ENCODE assay signal across 8 cellular contexts in the genomic region with DNA sequence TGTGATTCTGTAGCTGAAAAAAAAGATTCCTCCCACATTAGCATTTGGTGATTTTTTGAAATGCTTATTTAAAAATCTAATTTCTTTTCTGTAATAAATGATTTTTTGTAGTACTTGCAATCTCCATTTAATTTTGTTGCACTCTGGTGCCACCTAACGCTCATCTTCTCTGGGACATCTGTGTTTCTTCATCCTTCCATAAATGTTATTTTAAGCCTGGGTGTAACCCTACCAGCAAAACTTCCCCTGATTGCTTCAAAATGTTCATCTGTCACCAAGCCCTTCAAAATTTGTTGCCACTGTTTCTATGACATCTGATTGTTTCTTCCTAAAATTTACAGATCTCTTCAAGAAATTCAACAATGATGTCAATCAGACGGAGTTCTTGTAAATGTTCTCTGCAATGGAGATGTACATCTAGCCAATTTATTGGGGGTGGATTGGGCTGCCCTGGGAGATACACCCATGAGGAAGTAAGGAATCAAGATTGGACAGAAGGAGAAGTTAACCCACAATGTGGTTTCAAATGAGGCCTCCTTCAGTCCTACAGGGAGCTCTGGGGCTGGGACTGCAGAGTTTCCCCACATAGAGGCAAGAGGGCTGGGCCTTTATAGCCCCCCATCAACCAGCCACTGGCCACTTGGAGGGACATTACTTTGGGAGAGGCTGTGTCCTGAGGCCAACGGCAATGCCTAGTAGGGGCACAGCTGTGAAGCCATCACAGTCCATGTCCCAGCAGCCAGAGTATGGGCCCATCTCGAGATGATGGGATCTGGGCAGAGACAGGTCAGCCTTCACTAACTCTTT. TPM values are rescaled to one million over a fixed set of nuclear protein-coding genes. Genes with fewer than 3 reads are reported as not detected.
A peak's percentile ranks its signal among the peaks of the same experiment; 100 is the strongest.
DNase-seq lines count a peak whose midpoint lies in the region; ATAC-seq, FAIRE-seq and TF ChIP-seq lines count a peak whose summit lies in the region.

No MANE protein-coding gene starts in this region.

- H3K4me1 ChIP-seq in IMR-90 (ENCODE audit: control insufficient read depth, insufficient read depth, low read length) = no peaks in the 10 kb centered on the region

- no peak overlapping the region for H2AFZ ChIP-seq in IMR-90 (replicated peaks; ENCODE audit: low read length, poor library complexity)

- CTCF ChIA-PET in Calu3 (lab: Charles Lee) = interaction anchor here (1.8 kb wide), 1 partner anchor 293 kb away, joined by 4 read pairs; no protein-coding TSS in a partner anchor
- CTCF ChIA-PET in IMR-90 (lab: Yijun Ruan, JAX) = interaction anchor here (3.1 kb wide), 1 partner anchor 293 kb away, joined by 14 read pairs; no protein-coding TSS in a partner anchor

- no peak overlapping the region for H2BK20ac ChIP-seq in IMR-90 (ENCODE audit: low read depth, low read length)

- H3K36me3 ChIP-seq in IMR-90 (ENCODE audit: control insufficient read depth, insufficient read depth, low read length) = no peaks in the 10 kb centered on the region

- peak; percentile 50 for TF ChIP-seq RAD21 in IMR-90 (IDR thresholded peaks at IDR 0.05; ENCODE audit: low read length)

- in situ Hi-C loops in IMR-90 (cut with MboI; ENCODE audit: low sequenced_read_pairs) = loop anchor here (5.0 kb wide), 1 partner anchor 294 kb away; no protein-coding TSS in a partner anchor

- no peak overlapping the region for H2AK9ac ChIP-seq in IMR-90 (replicated peaks; ENCODE audit: low read depth, low read length, poor library complexity)

- no peak for TF ChIP-seq POLR2A in IMR-90 (IDR thresholded peaks at IDR 0.05; ENCODE audit: low read depth, low read length)

- H3K9me3 Mint-ChIP-seq in Calu3 (ENCODE audit: low read depth, unreplicated experiment) = no peaks in the 10 kb centered on the region
- H3K9me3 Mint-ChIP-seq in activated T-helper 17 cell treated with anti-CD3 and anti-CD28 coated beads, Interleukin-2, amount 50 U/mL, for 72 hours = no peaks in the 10 kb centered on the region

- H3K4me1 Mint-ChIP-seq in Calu3 (ENCODE audit: low read depth, unreplicated experiment) = no peaks in the 10 kb centered on the region
- H3K4me1 Mint-ChIP-seq in activated T-helper 17 cell treated with anti-CD3 and anti-CD28 coated beads, Interleukin-2, amount 50 U/mL, for 72 hours = no peaks in the 10 kb centered on the region

- H3K4me3 Mint-ChIP-seq in Calu3 (ENCODE audit: low read depth, unreplicated experiment) = no peak overlapping the region
- H3K4me3 Mint-ChIP-seq in activated T-helper 17 cell treated with anti-CD3 and anti-CD28 coated beads, Interleukin-2, amount 50 U/mL, for 72 hours = no peak overlapping the region

- WGBS in IMR-90 (ENCODE audit: extremely low coverage in 2 of 2, insufficient read length in 1 of 2), 2 experiments = no CpG with 5 or more reads among the region's 4 CpGs

- no peak overlapping the region for H4K8ac ChIP-seq in IMR-90 (ENCODE audit: low read depth in 2 of 2, low read length in 2 of 2)

- H2BK5ac ChIP-seq in IMR-90 (ENCODE audit: low read depth, low read length, poor library complexity, severe bottlenecking) = no peak overlapping the region

- no peak overlapping the region for H3K14ac ChIP-seq in IMR-90 (replicated peaks; ENCODE audit: low read depth, low read length)

- FAIRE-seq in islet of Langerhans (lab: Jason Lieb, UNC) = peak; percentile 30

- no peak overlapping the region for H2AK5ac ChIP-seq in IMR-90 (ENCODE audit: low read depth, low read length)

- H3K23ac ChIP-seq in IMR-90 (ENCODE audit: low read depth, low read length) = no peak overlapping the region

- H4K20me1 ChIP-seq in IMR-90 (ENCODE audit: insufficient read depth, low read length) = no peaks in the 10 kb centered on the region

- no peak overlapping the region for H2BK120ac ChIP-seq in IMR-90 (ENCODE audit: low read depth, low read length)

- H3K56ac ChIP-seq in IMR-90 (ENCODE audit: extremely low read depth, insufficient read depth, low read length) = no peak overlapping the region

- peak; percentile 32 for TF ChIP-seq CTCF in Calu3 (IDR thresholded peaks at IDR 0.05; ENCODE audit: unreplicated experiment)
- TF ChIP-seq CTCF in IMR-90 (conservative IDR thresholded peaks at IDR 0.05; ENCODE audit: low read depth, low read length) = peak; percentile 64

- H3K27me3 Mint-ChIP-seq in Calu3 (ENCODE audit: unreplicated experiment) = peaks cover 50% of the 10 kb centered on the region
- H3K27me3 Mint-ChIP-seq in activated T-helper 17 cell treated with anti-CD3 and anti-CD28 coated beads, Interleukin-2, amount 50 U/mL, for 72 hours = peaks cover 4% of the 10 kb centered on the region

- no peak overlapping the region for H2BK15ac ChIP-seq in IMR-90 (ENCODE audit: low read depth, low read length)

- H4K5ac ChIP-seq in IMR-90 (ENCODE audit: low read depth, low read length) = no peak overlapping the region

- dilution Hi-C loops in IMR-90 (cut with HindIII; ENCODE audit: low sequenced_read_pairs, unreplicated experiment) = no loop called here

- no peak overlapping the region for H3K9ac ChIP-seq in IMR-90 (ENCODE audit: low read depth, low read length)

- H3K36me3 Mint-ChIP-seq in Calu3 (ENCODE audit: insufficient read depth, unreplicated experiment) = no peaks in the 10 kb centered on the region
- no peaks in the 10 kb centered on the region for H3K36me3 Mint-ChIP-seq in activated T-helper 17 cell treated with anti-CD3 and anti-CD28 coated beads, Interleukin-2, amount 50 U/mL, for 72 hours (ENCODE audit: low read depth)

- no peak overlapping the region for H3K4ac ChIP-seq in IMR-90 (ENCODE audit: low read depth, low read length)

- intact Hi-C loops in Calu3 (cut with micrococcal nuclease; ENCODE audit: unreplicated experiment) = loop anchor here (1.0 kb wide), 1 partner anchor 293 kb away; no protein-coding TSS in a partner anchor
- intact Hi-C loops in IMR-90 (cut with micrococcal nuclease) = loop anchor here (1.0 kb wide), 1 partner anchor 292 kb away; no protein-coding TSS in a partner anchor

- no peak overlapping the region for H3K18ac ChIP-seq in IMR-90 (ENCODE audit: low read depth, low read length)

- POLR2A ChIA-PET in IMR-90 (lab: Charles Lee; ENCODE audit: unreplicated experiment) = no interaction called here

- no peak overlapping the region for H3K4me3 ChIP-seq in IMR-90 (ENCODE audit: insufficient read depth, low read depth, low read length)

- H4K91ac ChIP-seq in IMR-90 (ENCODE audit: insufficient read depth, low read depth, low read length) = no peak overlapping the region

- no peak overlapping the region for H3K4me2 ChIP-seq in IMR-90 (ENCODE audit: low read depth, low read length)

- DNase-seq in Calu3 (peak; percentile 25), IMR-90 (peak; percentile 49), UCSD-AML1 (lab: John Stamatoyannopoulos, UW; ENCODE audit: unreplicated experiment) (peak; percentile 45), NCI-H1105 (lab: John Stamatoyannopoulos, UW) (no peak), DMS153 (lab: John Stamatoyannopoulos, UW) (no peak), occipital lobe (lab: John Stamatoyannopoulos, UW) (no peak)

- H3K27ac ChIP-seq in IMR-90 (ENCODE audit: insufficient read depth, low read length) = no peak overlapping the region

- no peaks in the 10 kb centered on the region for H3K9me1 ChIP-seq in IMR-90 (ENCODE audit: insufficient read depth, low read length)

- no peaks in the 10 kb centered on the region for H3K9me3 ChIP-seq in IMR-90 (ENCODE audit: control insufficient read depth, insufficient read depth, low read length)

- BruUV-seq in Calu3 (replicated peaks; lab: Mats Ljungman, UMichigan) (no TSS peak), IMR-90 (replicated peaks; lab: Mats Ljungman, UMichigan) (no TSS peak)

- peak; percentile 71 for ATAC-seq in IMR-90 (ENCODE audit: low read depth)
- ATAC-seq in activated T-helper 17 cell treated with anti-CD3 and anti-CD28 coated beads, Interleukin-2, amount 50 U/mL, for 72 hours (replicated peaks) = no peak

- no peaks in the 10 kb centered on the region for H3K27me3 ChIP-seq in IMR-90 (ENCODE audit: control insufficient read depth, insufficient read depth, low read length)

- H3K27ac Mint-ChIP-seq in Calu3 (ENCODE audit: unreplicated experiment) = no peak overlapping the region
- no peak overlapping the region for H3K27ac Mint-ChIP-seq in activated T-helper 17 cell treated with anti-CD3 and anti-CD28 coated beads, Interleukin-2, amount 50 U/mL, for 72 hours

- no peaks in the 10 kb centered on the region for H3K79me1 ChIP-seq in IMR-90 (ENCODE audit: low read depth in 1 of 2, low read length in 2 of 2)

TF ChIP-seq in IMR-90, 13 proteins besides CTCF, POLR2A, EP300 and RAD21:
- TF ChIP-seq SMC3 (IDR thresholded peaks at IDR 0.05; ENCODE audit: low read depth, low read length) = peak; percentile 34
- no peak for TF ChIP-seq NFE2L2 (IDR thresholded peaks at IDR 0.05; ENCODE audit: low read depth, low read length)
- TF ChIP-seq RFX5 (IDR thresholded peaks at IDR 0.05; ENCODE audit: low read depth, low read length) = no peak
- no peak for TF ChIP-seq MAFK (IDR thresholded peaks at IDR 0.05; ENCODE audit: low read depth, low read length)
- TF ChIP-seq RCOR1 (IDR thresholded peaks at IDR 0.05; ENCODE audit: insufficient replicate concordance, low read length) = no peak
- no peak for TF ChIP-seq USF2 (IDR thresholded peaks at IDR 0.05; ENCODE audit: low read depth, low read length)

RNA-seq across cellular contexts. Expression of gene MCTP1, which starts 23.3 kb away (rescaled TPM):
- total RNA-seq in Calu3 (2022) (22.3 and 28.4 TPM in 2 replicates), IMR-90 (2012; rRNA removed) (0.56 TPM in 1 of 2 replicates, not detected in the other), occipital lobe (147 TPM)
- 0.07 and 0.21 TPM in 2 replicates for polyA plus RNA-seq in IMR-90 (2012; rRNA removed)
- not detected in 2 replicates for polyA plus RNA-seq in IMR-90 (2012; cell fraction: cytosol; rRNA removed)
- 0.23 TPM in 1 of 2 replicates, not detected in the other for polyA plus RNA-seq in IMR-90 (2012; cell fraction: nucleus; rRNA removed; ENCODE audit: low replicate concordance)
- total RNA-seq in activated T-helper 17 cell treated with anti-CD3 and anti-CD28 coated beads, Interleukin-2, amount 50 U/mL, for 72 hours = not detected

Comparison
In these comparisons a context has a peak if more than half of its experiments do, and no peak if none do; other contexts are left out.
1. DNase-seq: peak in Calu3 (single experiment), IMR-90 (single experiment) and UCSD-AML1 (single experiment); none in NCI-H1105 (single experiment), DMS153 (single experiment) and occipital lobe (single experiment).
2. RNA of gene MCTP1, which starts 23.3 kb away (total RNA-seq): 147 TPM in occipital lobe (single experiment) and 22.3 to 28.4 TPM in Calu3; 0.56 TPM in IMR-90 and not detected in activated T-helper 17 cell treated with anti-CD3 and anti-CD28 coated beads, Interleukin-2, amount 50 U/mL, for 72 hours; every median in the first group is over 10 times any median in the second.